1 cellular context compared by ENCODE assay signal in genomic region chr1:213724640-213725536, GRCh38.
TF ChIP-seq lines count a peak whose summit lies in the region.

No MANE protein-coding gene starts in this region.

TF ChIP-seq in K562, 482 proteins besides CTCF, POLR2A, EP300 and RAD21 (continued from another document and continues in another):
- no peak for TF ChIP-seq ZNF639 (CRISPR knock-in tag; conservative IDR thresholded peaks at IDR 0.05 in 1 of 2, IDR thresholded peaks at IDR 0.05 in 1 of 2)
- no peak for TF ChIP-seq TBP (optimal IDR thresholded peaks at IDR 0.05; ENCODE audit: low read depth, low read length)
- TF ChIP-seq BRD4 (IDR thresholded peaks at IDR 0.05): no peak
- TF ChIP-seq ZBTB34 (CRISPR knock-in tag; IDR thresholded peaks at IDR 0.05): no peak
- no peak for TF ChIP-seq ZNF384 (IDR thresholded peaks at IDR 0.05; ENCODE audit: low read depth, low read length)
- no peak for TF ChIP-seq ZNF134 (CRISPR knock-in tag; conservative IDR thresholded peaks at IDR 0.05)
- no peak for TF ChIP-seq NFRKB (IDR thresholded peaks at IDR 0.05; ENCODE audit: low read depth)
- no peak for TF ChIP-seq POLR2G (IDR thresholded peaks at IDR 0.05; ENCODE audit: low read depth, low read length)
- TF ChIP-seq ZNF644 (tag; IDR thresholded peaks at IDR 0.05; ENCODE audit: low read depth): no peak
- TF ChIP-seq MTA3 (IDR thresholded peaks at IDR 0.05; ENCODE audit: borderline replicate concordance): no peak
- no peak for TF ChIP-seq ZFP30 (CRISPR knock-in tag; IDR thresholded peaks at IDR 0.05; ENCODE audit: borderline replicate concordance)
- no peak for TF ChIP-seq NR2C1 (IDR thresholded peaks at IDR 0.05)
- 0 out of 2 replicates have a peak, but pooled peaks have one; percentile 21 for TF ChIP-seq NR2C1 (tag; IDR thresholded peaks at IDR 0.05)
- peak; percentile 32; the same call in 1 of the 2 replicates for TF ChIP-seq ZNF79 (CRISPR knock-in tag; IDR thresholded peaks at IDR 0.05; ENCODE audit: low read depth)
- no peak for TF ChIP-seq CEBPG (CRISPR knock-in tag; IDR thresholded peaks at IDR 0.05)
- peak in 1 of 2 experiments; percentile 84; a peak in 2 of 4 replicates for TF ChIP-seq CEBPG (tag; conservative IDR thresholded peaks at IDR 0.05 in 1 of 2, IDR thresholded peaks at IDR 0.05 in 1 of 2)
- no peak for TF ChIP-seq POLR2AphosphoS5 (IDR thresholded peaks at IDR 0.05; ENCODE audit: control insufficient read depth, insufficient read depth, low read depth, low read length)
- TF ChIP-seq IRF1 (CRISPR knock-in tag; IDR thresholded peaks at IDR 0.05; ENCODE audit: borderline replicate concordance): no peak
- TF ChIP-seq ZNF589 (CRISPR knock-in tag; IDR thresholded peaks at IDR 0.05; ENCODE audit: low read depth): peak; percentile 91
- TF ChIP-seq CAMTA2 (CRISPR knock-in tag; conservative IDR thresholded peaks at IDR 0.05): no peak
- TF ChIP-seq ETV1 (tag; conservative IDR thresholded peaks at IDR 0.05; ENCODE audit: low read depth): peak; percentile 5; the same call in 1 of the 2 replicates
- no peak for TF ChIP-seq BCLAF1 (IDR thresholded peaks at IDR 0.05; ENCODE audit: borderline replicate concordance in 1 of 2, control insufficient read depth in 1 of 2, low read depth in 2 of 2, low read length in 1 of 2)
- TF ChIP-seq CHD2 (IDR thresholded peaks at IDR 0.05; ENCODE audit: low read depth, low read length): no peak
- TF ChIP-seq SRSF3 (IDR thresholded peaks at IDR 0.05; ENCODE audit: insufficient read depth, low read length): no peak
- TF ChIP-seq SMARCA4 (IDR thresholded peaks at IDR 0.05): no peak
- TF ChIP-seq ZNF311 (CRISPR knock-in tag; IDR thresholded peaks at IDR 0.05): no peak
- no peak for TF ChIP-seq HNRNPK (IDR thresholded peaks at IDR 0.05; ENCODE audit: low read depth, low read length, poor library complexity, severe bottlenecking)
- no peak for TF ChIP-seq CREB3L1 (IDR thresholded peaks at IDR 0.05; ENCODE audit: borderline replicate concordance, low read depth)
- peak; percentile 70 for TF ChIP-seq ATF4 (CRISPR knock-in tag; IDR thresholded peaks at IDR 0.05)
- no peak for TF ChIP-seq CUX1 (CRISPR knock-in tag; IDR thresholded peaks at IDR 0.05)
- TF ChIP-seq ARID4B (CRISPR knock-in tag; IDR thresholded peaks at IDR 0.05): no peak
- no peak for TF ChIP-seq HMGXB4 (CRISPR knock-in tag; IDR thresholded peaks at IDR 0.05)
- no peak for TF ChIP-seq XRCC5 (IDR thresholded peaks at IDR 0.05; ENCODE audit: low read depth, low read length)
